In genomic region chr12:9064815-9065606, GRCh38 we compare ENCODE assay signal across 8 cellular contexts. TPM values are rescaled to one million over a fixed set of nuclear protein-coding genes. Genes with fewer than 3 reads are reported as not detected.
DNase-seq lines count a peak whose midpoint lies in the region; ATAC-seq and TF ChIP-seq lines count a peak whose summit lies in the region.

No MANE protein-coding gene starts in this region.

- CTCF ChIA-PET in SK-N-SH (lab: Yijun Ruan, JAX) = interaction anchor here (1.0 to 3.4 kb wide), 10 partner anchors 8 to 643 kb away, joined by 3 to 27 read pairs (median 4); no protein-coding TSS in a partner anchor

- POLR2A ChIA-PET in SK-N-SH (lab: Yijun Ruan, JAX) = interaction anchor here (0.6 kb wide), 1 partner anchor 24 kb away, joined by 3 read pairs; no protein-coding TSS in a partner anchor

- H3K27ac Mint-ChIP-seq in endothelial cell (ENCODE audit: unreplicated experiment) = no peak overlapping the region

- H3K27me3 Mint-ChIP-seq in endothelial cell (ENCODE audit: unreplicated experiment) = peaks cover 2% of the 10 kb centered on the region

- H4K20me1 ChIP-seq in SK-N-SH (ENCODE audit: insufficient read depth) = no peaks in the 10 kb centered on the region

- WGBS in SK-N-SH (ENCODE audit: low lambda C conversion rate) = 73% methylated on average over 12 of the region's 45 CpGs

- H3F3A ChIP-seq in SK-N-SH (replicated peaks; ENCODE audit: insufficient read depth) = no peaks in the 10 kb centered on the region

- no peaks in the 10 kb centered on the region for H3K9me3 Mint-ChIP-seq in endothelial cell (ENCODE audit: unreplicated experiment)

- H3K9ac ChIP-seq in SK-N-SH (0 out of 2 replicates have a peak overlapping the region, but pooled peaks have one; percentile 18), stomach smooth muscle (ENCODE audit: low read length in 2 of 2) (peak overlapping the region; percentile 90 to 97)

- H3K27me3 ChIP-seq in SK-N-SH (ENCODE audit: insufficient read depth) (no peaks in the 10 kb centered on the region), stomach smooth muscle (ENCODE audit: control insufficient read depth in 1 of 2, insufficient read depth in 2 of 2, low read length in 2 of 2) (no peaks in the 10 kb centered on the region)

- no peak for TF ChIP-seq CTCF in SK-N-SH (IDR thresholded peaks at IDR 0.05)
- no peak for TF ChIP-seq CTCF in endothelial cell (IDR thresholded peaks at IDR 0.05; ENCODE audit: unreplicated experiment)

- no peak for TF ChIP-seq RAD21 in SK-N-SH (IDR thresholded peaks at IDR 0.05; ENCODE audit: low read length)

- H3K4me1 ChIP-seq in SK-N-SH (ENCODE audit: control insufficient read depth in 1 of 2, insufficient read depth in 2 of 2, low read depth in 1 of 2, low read length in 1 of 2) (no peaks in the 10 kb centered on the region; a peak in 1 of 4 replicates), stomach smooth muscle (ENCODE audit: control insufficient read depth, insufficient read depth, low read length) (peaks cover 10% of the 10 kb centered on the region)

- H3K4me3 ChIP-seq in SK-N-SH (ENCODE audit: low read depth in 2 of 2, low read length in 1 of 2) (peak overlapping the region; percentile 61), stomach smooth muscle (ENCODE audit: low read length in 2 of 2) (peak overlapping the region; percentile 81 to 92)

- H3K4me2 ChIP-seq in SK-N-SH = peak overlapping the region; percentile 85

- H3K9me3 ChIP-seq in SK-N-SH = no peaks in the 10 kb centered on the region
- no peaks in the 10 kb centered on the region for H3K9me3 ChIP-seq in stomach smooth muscle (ENCODE audit: control insufficient read depth in 2 of 2, low read length in 2 of 2)

- peak; percentile 46 for DNase-seq in stimulated activated CD4-positive, alpha-beta T cell treated with anti-CD3 and anti-CD28 coated beads, Interleukin-15, amount 100 ng/mL, for 24 hours
- no peak for DNase-seq in stimulated activated CD4-positive, alpha-beta T cell treated with anti-CD3 and anti-CD28 coated beads, Interleukin-4, amount 100 ng/mL, for 24 hours
- DNase-seq in SK-N-SH = peak; percentile 59
- DNase-seq in endothelial cell (ENCODE audit: low spot score) = peak; percentile 33
- peak; percentile 22 to 82 for DNase-seq in lung microvascular endothelial cell (ENCODE audit: low read depth in 2 of 2)
- DNase-seq in NK-92 (lab: John Stamatoyannopoulos, UW; ENCODE audit: unreplicated experiment) = no peak

- H3K79me2 ChIP-seq in SK-N-SH (ENCODE audit: insufficient read depth) = no peaks in the 10 kb centered on the region

- H2AFZ ChIP-seq in SK-N-SH (ENCODE audit: low read depth) = peak overlapping the region; percentile 59; the same call in 1 of the 2 replicates

- peaks cover 6% of the 10 kb centered on the region for H3K4me1 Mint-ChIP-seq in endothelial cell (ENCODE audit: unreplicated experiment)

- no peak overlapping the region for H3K27ac ChIP-seq in SK-N-SH (ENCODE audit: low read depth in 2 of 2, low read length in 1 of 2)
- peak overlapping the region; percentile 96 for H3K27ac ChIP-seq in stomach smooth muscle (ENCODE audit: low read length)

- H3K36me3 ChIP-seq in SK-N-SH (replicated peaks in 1 of 2; ENCODE audit: control insufficient read depth in 1 of 2, insufficient read depth in 2 of 2, low read length in 1 of 2) = no peaks in the 10 kb centered on the region
- H3K36me3 ChIP-seq in stomach smooth muscle (ENCODE audit: control insufficient read depth in 2 of 2, insufficient read depth in 2 of 2, low read length in 2 of 2) = peaks cover 18 to 20% of the 10 kb centered on the region in 2 donors

- ATAC-seq in HG03095 (IDR thresholded peaks at IDR 0.05; ENCODE audit: unreplicated experiment) = no peak

- H3K4me3 Mint-ChIP-seq in endothelial cell (ENCODE audit: unreplicated experiment) = peak overlapping the region; percentile 89

- no peak for TF ChIP-seq EP300 in SK-N-SH (IDR thresholded peaks at IDR 0.05; ENCODE audit: borderline replicate concordance in 1 of 2, low read depth in 1 of 2, low read length in 1 of 2)

- no peaks in the 10 kb centered on the region for H3K9me2 ChIP-seq in SK-N-SH

- no peaks in the 10 kb centered on the region for H3K36me3 Mint-ChIP-seq in endothelial cell (ENCODE audit: low read depth, unreplicated experiment)

TF ChIP-seq in SK-N-SH, 30 proteins besides CTCF, POLR2A, EP300 and RAD21:
- TF ChIP-seq GABPA (IDR thresholded peaks at IDR 0.05; ENCODE audit: low read depth) (peak; percentile 55; the same call in 1 of the 2 replicates), FOXJ3 (CRISPR knock-in tag; IDR thresholded peaks at IDR 0.05) (no peak)

RNA-seq across cellular contexts. Expression of gene A2M, which starts 50.7 kb away (rescaled TPM):
- 0.02 TPM in 1 of 2 replicates, not detected in the other for polyA plus RNA-seq in SK-N-SH (2012; rRNA removed)
- polyA plus RNA-seq in SK-N-SH (2012; cell fraction: cytosol; rRNA removed) = 0.01 TPM in 1 of 2 replicates, not detected in the other
- polyA plus RNA-seq in SK-N-SH (2012; cell fraction: nucleus; rRNA removed) = not detected in 2 replicates
- 1.4 TPM for total RNA-seq in endothelial cell (ENCODE audit: unreplicated experiment)
- total RNA-seq in lung microvascular endothelial cell = 3.8 and 19.0 TPM in 2 replicates

Comparison
In these comparisons a context has a peak if more than half of its experiments do, and no peak if none do; other contexts are left out.
1. DNase-seq: peak in stimulated activated CD4-positive, alpha-beta T cell treated with anti-CD3 and anti-CD28 coated beads, Interleukin-15, amount 100 ng/mL, for 24 hours (single experiment), SK-N-SH (single experiment), endothelial cell (single experiment) and lung microvascular endothelial cell (2 of 2); none in stimulated activated CD4-positive, alpha-beta T cell treated with anti-CD3 and anti-CD28 coated beads, Interleukin-4, amount 100 ng/mL, for 24 hours (single experiment) and NK-92 (single experiment).